ENCODE assay signal across 28 cellular contexts in genomic region chr1:89712420-89712819, GRCh38.
DNase-seq lines count a peak whose midpoint lies in the region; ATAC-seq and TF ChIP-seq lines count a peak whose summit lies in the region.
"Had no signal": no experiment of that assay in that cellular context is flagged by ENCODE, and none has a peak within 500 bp of the region (broad histone marks: within the 10 kb centered on the region; RNA-seq: fewer than 3 reads in every experiment).

No MANE protein-coding gene starts in this region.

- no peak overlapping the region for H2AFZ ChIP-seq in trophoblast cell (ENCODE audit: insufficient read depth, low read length, poor library complexity)
- H2AFZ ChIP-seq: PC-9 had no signal

- H3K79me2 ChIP-seq in trophoblast cell (ENCODE audit: control insufficient read depth, insufficient read depth, low read length, poor library complexity): no peaks in the 10 kb centered on the region

- no peak overlapping the region for H2BK12ac ChIP-seq in trophoblast cell (ENCODE audit: low read length)

- H3K4me2 ChIP-seq in trophoblast cell (ENCODE audit: low read length): no peak overlapping the region
- H3K4me2 ChIP-seq: BLaER1, PC-9 had no signal

- no peak overlapping the region for H3K4ac ChIP-seq in trophoblast cell (ENCODE audit: low read depth, low read length)

- no peaks in the 10 kb centered on the region for H3K27me3 ChIP-seq in CD4-positive, CD25-positive, alpha-beta regulatory T cell (ENCODE audit: control insufficient read depth, insufficient read depth, low read length)
- H3K27me3 ChIP-seq in ovary (no peaks in the 10 kb centered on the region), trophoblast cell (ENCODE audit: insufficient read depth, low read length) (no peaks in the 10 kb centered on the region)
- H3K27me3 ChIP-seq: BLaER1, SJCRH30 had no signal

- no peaks in the 10 kb centered on the region for H3K27me3 Mint-ChIP-seq in activated CD4-positive, alpha-beta memory T cell treated with anti-CD3 and anti-CD28 coated beads for 36 hours
- H3K27me3 Mint-ChIP-seq in activated CD4-positive, alpha-beta memory T cell treated with anti-CD3 and anti-CD28 coated beads, Interleukin-2, amount 10 ng/mL, durations not matched to agents 7 days and 5 days: no peaks in the 10 kb centered on the region
- no peaks in the 10 kb centered on the region for H3K27me3 Mint-ChIP-seq in CD4-positive, CD25-positive, alpha-beta regulatory T cell
- H3K27me3 Mint-ChIP-seq in activated naive CD8-positive, alpha-beta T cell: no peaks in the 10 kb centered on the region
- H3K27me3 Mint-ChIP-seq: CD4-positive, alpha-beta memory T cell had no signal

- no peak for TF ChIP-seq CTCF in ovary (IDR thresholded peaks at IDR 0.05)

- peaks cover 64% of the 10 kb centered on the region for H3K36me3 ChIP-seq in CD4-positive, CD25-positive, alpha-beta regulatory T cell (ENCODE audit: control insufficient read depth, insufficient read depth, low read length)
- H3K36me3 ChIP-seq in ovary (no peaks in the 10 kb centered on the region), trophoblast cell (ENCODE audit: control insufficient read depth in 1 of 2, insufficient read depth in 2 of 2, low read length in 2 of 2) (no peaks in the 10 kb centered on the region)
- H3K36me3 ChIP-seq: SJCRH30 had no signal

- no peaks in the 10 kb centered on the region for H3K9me3 ChIP-seq in CD4-positive, CD25-positive, alpha-beta regulatory T cell (ENCODE audit: control insufficient read depth in 2 of 2, low read length in 2 of 2)
- H3K9me3 ChIP-seq in ovary (no peaks in the 10 kb centered on the region), trophoblast cell (ENCODE audit: insufficient read depth, low read depth, low read length) (no peaks in the 10 kb centered on the region)
- H3K9me3 ChIP-seq: Caco-2, HAP-1, SJCRH30 had no signal

- intact Hi-C loops in activated CD4-positive, alpha-beta memory T cell treated with anti-CD3 and anti-CD28 coated beads for 36 hours (cut with micrococcal nuclease): no loop called here
- intact Hi-C loops in ovary (cut with DNase I): no loop called here

- H4K8ac ChIP-seq in trophoblast cell (ENCODE audit: low read depth, low read length): no peak overlapping the region

- peak overlapping the region; percentile 52 for H3K27ac Mint-ChIP-seq in activated CD4-positive, alpha-beta memory T cell treated with anti-CD3 and anti-CD28 coated beads for 36 hours
- no peak overlapping the region for H3K27ac Mint-ChIP-seq in activated CD4-positive, alpha-beta memory T cell treated with anti-CD3 and anti-CD28 coated beads, Interleukin-2, amount 10 ng/mL, durations not matched to agents 7 days and 5 days
- peak overlapping the region in 2 of 3 donors; percentile 62 to 65 for H3K27ac Mint-ChIP-seq in CD4-positive, CD25-positive, alpha-beta regulatory T cell
- peak overlapping the region; percentile 18 for H3K27ac Mint-ChIP-seq in activated naive CD8-positive, alpha-beta T cell
- H3K27ac Mint-ChIP-seq: HFFc6 had no signal

- no peak overlapping the region for H4K12ac ChIP-seq in trophoblast cell (ENCODE audit: low read depth, low read length)

- H2BK120ac ChIP-seq in trophoblast cell (ENCODE audit: insufficient read depth, low read length, poor library complexity): no peak overlapping the region

- no peak overlapping the region for H3K14ac ChIP-seq in trophoblast cell (ENCODE audit: low read length)

- no peak overlapping the region for H4K91ac ChIP-seq in trophoblast cell (ENCODE audit: low read depth, low read length)

- peaks cover 49% of the 10 kb centered on the region for H3K4me1 Mint-ChIP-seq in activated CD4-positive, alpha-beta memory T cell treated with anti-CD3 and anti-CD28 coated beads for 36 hours (ENCODE audit: low read depth)
- peaks cover 34% of the 10 kb centered on the region for H3K4me1 Mint-ChIP-seq in activated CD4-positive, alpha-beta memory T cell treated with anti-CD3 and anti-CD28 coated beads, Interleukin-2, amount 10 ng/mL, durations not matched to agents 7 days and 5 days
- H3K4me1 Mint-ChIP-seq in CD4-positive, CD25-positive, alpha-beta regulatory T cell: peaks cover 44 to 59% (median 46%) of the 10 kb centered on the region in 4 donors
- peaks cover 61% of the 10 kb centered on the region for H3K4me1 Mint-ChIP-seq in activated naive CD8-positive, alpha-beta T cell (ENCODE audit: low read depth)

- H3K4me1 ChIP-seq in CD4-positive, CD25-positive, alpha-beta regulatory T cell (ENCODE audit: control insufficient read depth, insufficient read depth, low read length, poor library complexity, severe bottlenecking): peaks cover 2% of the 10 kb centered on the region
- no peaks in the 10 kb centered on the region for H3K4me1 ChIP-seq in ovary (ENCODE audit: insufficient read depth)
- peaks cover 4 to 9% of the 10 kb centered on the region in 2 experiments for H3K4me1 ChIP-seq in trophoblast cell (ENCODE audit: control insufficient read depth in 1 of 2, insufficient read depth in 2 of 2, low read length in 2 of 2)
- H3K4me1 ChIP-seq: Caco-2, HAP-1, SJCRH30 had no signal

- no peak for TF ChIP-seq EP300 in ovary (IDR thresholded peaks at IDR 0.05)

- H3K9me3 Mint-ChIP-seq in activated CD4-positive, alpha-beta memory T cell treated with anti-CD3 and anti-CD28 coated beads for 36 hours: no peaks in the 10 kb centered on the region
- no peaks in the 10 kb centered on the region for H3K9me3 Mint-ChIP-seq in activated CD4-positive, alpha-beta memory T cell treated with anti-CD3 and anti-CD28 coated beads, Interleukin-2, amount 10 ng/mL, durations not matched to agents 7 days and 5 days
- no peaks in the 10 kb centered on the region for H3K9me3 Mint-ChIP-seq in CD4-positive, CD25-positive, alpha-beta regulatory T cell
- no peaks in the 10 kb centered on the region for H3K9me3 Mint-ChIP-seq in activated naive CD8-positive, alpha-beta T cell (ENCODE audit: low read depth)
- H3K9me3 Mint-ChIP-seq: HFFc6 had no signal

- no peak overlapping the region for H3K27ac ChIP-seq in CD4-positive, CD25-positive, alpha-beta regulatory T cell (ENCODE audit: insufficient read depth, low read length, poor library complexity, severe bottlenecking)
- H3K27ac ChIP-seq in ovary: no peak overlapping the region
- H3K27ac ChIP-seq in trophoblast cell (ENCODE audit: low read depth, low read length): no peak overlapping the region
- H3K27ac ChIP-seq: BLaER1, PC-9, SJCRH30 had no signal

- H3K9ac ChIP-seq in trophoblast cell (ENCODE audit: low read length): no peak overlapping the region
- H3K9ac ChIP-seq: BLaER1 had no signal

- ATAC-seq in CD4-positive, CD25-positive, alpha-beta regulatory T cell (ENCODE audit: low read depth in 2 of 2): no peak
- ATAC-seq: Right ventricle myocardium inferior had no signal

- WGBS in ovary, 3 donors: 93 to 96% (median 95%) methylated on average over 3 of the region's 3 CpGs
- WGBS in trophoblast cell (ENCODE audit: extremely low coverage, insufficient coverage, insufficient read length): no CpG with 5 or more reads among the region's 3 CpGs

- TF ChIP-seq POLR2A in ovary (IDR thresholded peaks at IDR 0.05): no peak

- no peak overlapping the region for H3K18ac ChIP-seq in trophoblast cell (ENCODE audit: low read length)

- POLR2A ChIA-PET in activated CD4-positive, alpha-beta memory T cell treated with anti-CD3 and anti-CD28 coated beads for 36 hours (lab: Charles Lee): no interaction called here
- POLR2A ChIA-PET in activated CD4-positive, alpha-beta memory T cell treated with anti-CD3 and anti-CD28 coated beads, Interleukin-2, amount 10 ng/mL, durations not matched to agents 7 days and 5 days (lab: Charles Lee): interaction anchor here (1.0 kb wide), 1 partner anchor 101 kb away, joined by 3 read pairs; no protein-coding TSS in a partner anchor

- H2BK5ac ChIP-seq in trophoblast cell (ENCODE audit: low read depth, low read length, poor library complexity): no peak overlapping the region

- H2AK5ac ChIP-seq in trophoblast cell (ENCODE audit: low read length): no peak overlapping the region

- H3K23ac ChIP-seq in trophoblast cell (ENCODE audit: low read length): no peak overlapping the region

- H3K4me3 ChIP-seq in CD4-positive, CD25-positive, alpha-beta regulatory T cell (ENCODE audit: low read depth, low read length): no peak overlapping the region
- H3K4me3 ChIP-seq in ovary (no peak overlapping the region), trophoblast cell (ENCODE audit: low read depth, low read length) (no peak overlapping the region)
- H3K4me3 ChIP-seq: BLaER1, HAP-1, PC-9, SJCRH30 had no signal

- CTCF ChIA-PET in activated CD4-positive, alpha-beta memory T cell treated with anti-CD3 and anti-CD28 coated beads for 36 hours (lab: Charles Lee): interaction anchor here (0.8 kb wide), 1 partner anchor 47 kb away, joined by 3 read pairs; no protein-coding TSS in a partner anchor
- CTCF ChIA-PET in activated CD4-positive, alpha-beta memory T cell treated with anti-CD3 and anti-CD28 coated beads, Interleukin-2, amount 10 ng/mL, durations not matched to agents 7 days and 5 days (lab: Charles Lee): interaction anchor here (0.7 kb wide), 1 partner anchor 51 kb away, joined by 3 read pairs; no protein-coding TSS in a partner anchor

- peaks cover 3% of the 10 kb centered on the region for H3K79me1 ChIP-seq in trophoblast cell (ENCODE audit: low read length)

- H3K36me3 Mint-ChIP-seq in activated CD4-positive, alpha-beta memory T cell treated with anti-CD3 and anti-CD28 coated beads for 36 hours: peaks cover 66% of the 10 kb centered on the region
- peaks cover 89% of the 10 kb centered on the region for H3K36me3 Mint-ChIP-seq in activated CD4-positive, alpha-beta memory T cell treated with anti-CD3 and anti-CD28 coated beads, Interleukin-2, amount 10 ng/mL, durations not matched to agents 7 days and 5 days (ENCODE audit: low read depth)
- H3K36me3 Mint-ChIP-seq in CD4-positive, CD25-positive, alpha-beta regulatory T cell: peaks cover 73% of the 10 kb centered on the region
- H3K36me3 Mint-ChIP-seq in activated naive CD8-positive, alpha-beta T cell: peaks cover 37% of the 10 kb centered on the region

- DNase-seq in activated CD4-positive, alpha-beta memory T cell treated with anti-CD3 and anti-CD28 coated beads for 36 hours: no peak
- DNase-seq in activated CD4-positive, alpha-beta memory T cell treated with anti-CD3 and anti-CD28 coated beads, Interleukin-2, amount 10 ng/mL, durations not matched to agents 7 days and 5 days: no peak
- DNase-seq in CD4-positive, CD25-positive, alpha-beta regulatory T cell: no peak
- peak; percentile 45 for DNase-seq in SK-N-DZ (ENCODE audit: low spot score)
- no peak for DNase-seq in ovary
- no peak for DNase-seq in GM19238 (ENCODE audit: insufficient read length, low spot score)
- DNase-seq in trophoblast cell: no peak
- DNase-seq: Caco-2; CD4-positive, alpha-beta memory T cell; DMS 273 treated with DMSO at 0.1 percent for 48 hours; DMS79; GF-D8; GOT3; HFFc6; KBM-7; MV-4-11; NCI-H1105; NCI-H1436 treated with DMSO at 0.1 percent for 48 hours; NCI-H1930; NCI-H2107; NCI-H446; NCI-H524 treated with DMSO at 0.1 percent for 48 hours; PC-9; SJCRH30 had no signal

- no peak overlapping the region for H3K4me3 Mint-ChIP-seq in activated CD4-positive, alpha-beta memory T cell treated with anti-CD3 and anti-CD28 coated beads for 36 hours
- H3K4me3 Mint-ChIP-seq in activated CD4-positive, alpha-beta memory T cell treated with anti-CD3 and anti-CD28 coated beads, Interleukin-2, amount 10 ng/mL, durations not matched to agents 7 days and 5 days: no peak overlapping the region
- no peak overlapping the region for H3K4me3 Mint-ChIP-seq in CD4-positive, CD25-positive, alpha-beta regulatory T cell
- no peak overlapping the region for H3K4me3 Mint-ChIP-seq in activated naive CD8-positive, alpha-beta T cell
- H3K4me3 Mint-ChIP-seq: CD4-positive, alpha-beta memory T cell; HFFc6 had no signal
